9 cellular contexts compared by ENCODE assay signal in the genomic region with DNA sequence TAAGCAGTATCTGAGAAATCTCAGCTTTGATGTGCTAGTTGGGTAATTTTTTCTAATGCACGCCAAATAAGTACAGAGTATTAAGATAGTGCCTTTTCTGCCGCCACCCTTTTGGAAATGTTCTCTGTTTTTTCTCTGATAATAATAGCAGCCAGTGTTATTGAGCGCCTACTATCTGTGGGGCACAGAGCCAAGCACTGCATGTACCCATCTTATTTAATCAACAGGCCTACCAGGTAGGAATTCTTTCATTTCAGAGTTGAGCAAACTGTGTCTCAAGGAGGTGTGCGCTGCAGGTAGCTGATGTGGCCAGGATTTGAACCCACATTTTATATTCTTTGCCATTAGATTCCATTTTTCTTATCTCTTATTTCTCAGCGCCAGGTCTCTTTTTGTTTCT. TPM values are rescaled to one million over a fixed set of nuclear protein-coding genes. Genes with fewer than 3 reads are reported as not detected.
DNase-seq lines count a peak whose midpoint lies in the region; ATAC-seq, FAIRE-seq and TF ChIP-seq lines count a peak whose summit lies in the region.
"Had no signal": no experiment of that assay in that cellular context is flagged by ENCODE, and none has a peak within 500 bp of the region (broad histone marks: within the 10 kb centered on the region; RNA-seq: fewer than 3 reads in every experiment).

No MANE protein-coding gene starts in this region.

- intact Hi-C loops in endothelial cell of umbilical vein (cut with micrococcal nuclease) = no loop called here

- H3K4me1 ChIP-seq in Peyer's patch (peaks cover 4 to 69% (median 29%) of the 10 kb centered on the region in 4 donors), endothelial cell of umbilical vein (ENCODE audit: control insufficient read depth, extremely low read depth, insufficient read depth, low read length) (peaks cover 44% of the 10 kb centered on the region), osteoblast (ENCODE audit: insufficient read depth, low read length) (peaks cover 31% of the 10 kb centered on the region)

- H3K27me3 ChIP-seq in Peyer's patch (no peaks in the 10 kb centered on the region), endothelial cell of umbilical vein (ENCODE audit: control insufficient read depth in 2 of 2, insufficient read depth in 2 of 2, low read length in 2 of 2) (no peaks in the 10 kb centered on the region), osteoblast (ENCODE audit: insufficient read depth, low read length) (no peaks in the 10 kb centered on the region)

- ATAC-seq in esophagus mucosa = no peak

- TF ChIP-seq POLR2A in Peyer's patch (IDR thresholded peaks at IDR 0.05) (no peak), endothelial cell of umbilical vein (IDR thresholded peaks at IDR 0.05; ENCODE audit: low read depth, low read length) (no peak)

- H3K9ac ChIP-seq in endothelial cell of umbilical vein (replicated peaks; ENCODE audit: extremely low read depth, insufficient read depth, low read length) = peak overlapping the region; percentile 75

- H3K9me3 ChIP-seq in Peyer's patch (no peaks in the 10 kb centered on the region), endothelial cell of umbilical vein (replicated peaks; ENCODE audit: control insufficient read depth, insufficient read depth, low read length) (no peaks in the 10 kb centered on the region), osteoblast (ENCODE audit: low read depth, low read length) (no peaks in the 10 kb centered on the region)

- dilution Hi-C loops in endothelial cell of umbilical vein (cut with MboI; ENCODE audit: extremely low pct_ligation_motif_present, low sequenced_read_pairs) = no loop called here

- POLR2A ChIA-PET in endothelial cell of umbilical vein (lab: Charles Lee) = no interaction called here

- H3K4me3 ChIP-seq in Peyer's patch = peak overlapping the region; percentile 74 to 94 (median 86)
- peak overlapping the region in 2 of 3 experiments; percentile 17 to 63 for H3K4me3 ChIP-seq in endothelial cell of umbilical vein (replicated peaks in 1 of 3; ENCODE audit: insufficient read depth in 1 of 3, low read depth in 1 of 3, low read length in 3 of 3)
- H3K4me3 ChIP-seq in osteoblast (ENCODE audit: insufficient read depth, low read length) = peak overlapping the region; percentile 97

- CTCF ChIA-PET in endothelial cell of umbilical vein (lab: Charles Lee) = interaction anchor here (0.8 to 1.2 kb wide), 3 partner anchors 22 to 133 kb away, joined by 3 to 4 read pairs (median 3); no protein-coding TSS in a partner anchor

- peaks cover 5% of the 10 kb centered on the region for H4K20me1 ChIP-seq in endothelial cell of umbilical vein (replicated peaks; ENCODE audit: control insufficient read depth, extremely low read depth, insufficient read depth, low read length)
- H4K20me1 ChIP-seq in osteoblast (ENCODE audit: insufficient read depth, low read length) = peaks cover 78% of the 10 kb centered on the region

- no TSS peak for BruUV-seq in endothelial cell of umbilical vein (replicated peaks; lab: Mats Ljungman, UMichigan)

- TF ChIP-seq CTCF in Peyer's patch (IDR thresholded peaks at IDR 0.05) = peak in 3 of 6 experiments; percentile 14 to 49 (median 39)
- peak in 1 of 2 donors; percentile 3 for TF ChIP-seq CTCF in endothelial cell of umbilical vein (IDR thresholded peaks at IDR 0.05; ENCODE audit: extremely low read depth in 1 of 2, insufficient read depth in 1 of 2, low read depth in 1 of 2, low read length in 2 of 2)
- TF ChIP-seq CTCF in osteoblast (IDR thresholded peaks at IDR 0.05; ENCODE audit: extremely low read depth, low read depth, low read length) = peak; percentile 20

- no peak overlapping the region for H2AFZ ChIP-seq in endothelial cell of umbilical vein (ENCODE audit: low read depth, low read length)
- H2AFZ ChIP-seq in osteoblast (ENCODE audit: low read length) = no peak overlapping the region

- H3K79me2 ChIP-seq in endothelial cell of umbilical vein (ENCODE audit: control insufficient read depth, insufficient read depth, low read length) = peaks cover 79% of the 10 kb centered on the region
- H3K79me2 ChIP-seq in osteoblast (ENCODE audit: insufficient read depth, low read length) = peaks cover 89% of the 10 kb centered on the region

- DNase-seq in EH (ENCODE audit: low read depth) (peak; percentile 16), Peyer's patch (peak in 1 of 3 donors; percentile 70), endothelial cell of umbilical vein (ENCODE audit: low read depth, low spot score) (no peak), osteoblast (ENCODE audit: insufficient read length, low spot score, missing footprints) (no peak), NCI-H82 treated with DMSO at 0.1 percent for 48 hours (lab: John Stamatoyannopoulos, UW; ENCODE audit: unreplicated experiment) (no peak), DMS153 treated with DMSO at 0.1 percent for 48 hours (lab: John Stamatoyannopoulos, UW; ENCODE audit: unreplicated experiment) (no peak)
- no peak for DNase-seq in stimulated activated CD4-positive, alpha-beta T cell treated with anti-CD3 and anti-CD28 coated beads, Interleukin-15, amount 100 ng/mL, for 24 hours

- no peaks in the 10 kb centered on the region for H3K9me1 ChIP-seq in endothelial cell of umbilical vein (replicated peaks; ENCODE audit: control insufficient read depth, extremely low read depth, insufficient read depth, low read length)

- no peak for FAIRE-seq in endothelial cell of umbilical vein (lab: Jason Lieb, UNC)
- FAIRE-seq: colon had no signal

- H3K27ac ChIP-seq in Peyer's patch (peak overlapping the region; percentile 93 to 97 (median 94)), endothelial cell of umbilical vein (ENCODE audit: insufficient read depth, low read depth, low read length) (peak overlapping the region; percentile 22), osteoblast (ENCODE audit: low read depth, low read length) (peak overlapping the region; percentile 85)

- H3K4me2 ChIP-seq in endothelial cell of umbilical vein (ENCODE audit: insufficient read depth, low read length) (peak overlapping the region; percentile 91), osteoblast (ENCODE audit: insufficient read depth, low read length) (peak overlapping the region; percentile 98)

- H3K36me3 ChIP-seq in Peyer's patch (peaks cover 0 to 51% (median 0%) of the 10 kb centered on the region in 3 donors), endothelial cell of umbilical vein (ENCODE audit: control insufficient read depth in 2 of 2, extremely low read depth in 1 of 2, insufficient read depth in 2 of 2, low read length in 2 of 2) (peaks cover 13 to 21% of the 10 kb centered on the region in 2 experiments), osteoblast (ENCODE audit: insufficient read depth, low read length) (peaks cover 34% of the 10 kb centered on the region)

RNA-seq across cellular contexts. Expression of gene EPN1, which starts 1.4 kb away (rescaled TPM):
- total RNA-seq in Peyer's patch (100 to 1,000 TPM; 120 to 241 (median 163) TPM), endothelial cell of umbilical vein (133 and 138 TPM in 2 replicates), osteoblast (25.0 and 31.5 TPM in 2 replicates), esophagus mucosa (91.9 TPM)
- polyA plus RNA-seq in endothelial cell of umbilical vein = 76.9 and 87.2 TPM in 2 replicates
- polyA plus RNA-seq in endothelial cell of umbilical vein (2011; cell fraction: cytosol; rRNA removed) = 52.2 and 91.9 TPM in 2 replicates
- 37.8 and 43.7 TPM in 2 replicates for polyA plus RNA-seq in endothelial cell of umbilical vein (2011; cell fraction: nucleus; rRNA removed)
- 70.3 and 107 TPM in 2 replicates for polyA plus RNA-seq in endothelial cell of umbilical vein (2012)
- 47.2 and 66.9 TPM in 2 replicates for polyA minus RNA-seq in endothelial cell of umbilical vein
- polyA minus RNA-seq in endothelial cell of umbilical vein (2011; cell fraction: cytosol; rRNA and poly(A)+ RNA removed) = 90.8 TPM
- polyA minus RNA-seq in endothelial cell of umbilical vein (2011; cell fraction: nucleus; rRNA and poly(A)+ RNA removed) = 11.7 and 23.9 TPM in 2 replicates

RNA-seq across cellular contexts. Expression of gene U2AF2, which starts 21.5 kb away (rescaled TPM):
- total RNA-seq in Peyer's patch (100 to 1,000 TPM; 132 to 292 (median 159) TPM), endothelial cell of umbilical vein (246 and 259 TPM in 2 replicates), osteoblast (64.5 and 70.2 TPM in 2 replicates), esophagus mucosa (108 TPM)
- polyA plus RNA-seq in endothelial cell of umbilical vein = 173 and 183 TPM in 2 replicates
- 207 and 211 TPM in 2 replicates for polyA plus RNA-seq in endothelial cell of umbilical vein (2011; cell fraction: cytosol; rRNA removed)
- polyA plus RNA-seq in endothelial cell of umbilical vein (2011; cell fraction: nucleus; rRNA removed) = 352 and 403 TPM in 2 replicates
- 162 and 163 TPM in 2 replicates for polyA plus RNA-seq in endothelial cell of umbilical vein (2012)
- polyA minus RNA-seq in endothelial cell of umbilical vein = 106 and 117 TPM in 2 replicates
- 100.0 TPM for polyA minus RNA-seq in endothelial cell of umbilical vein (2011; cell fraction: cytosol; rRNA and poly(A)+ RNA removed)
- 83.5 and 131 TPM in 2 replicates for polyA minus RNA-seq in endothelial cell of umbilical vein (2011; cell fraction: nucleus; rRNA and poly(A)+ RNA removed)

RNA-seq across cellular contexts. Expression of gene CCDC106, which starts 28.4 kb away (rescaled TPM):
- total RNA-seq in Peyer's patch (10 to 100 TPM in 3 of 4 donors, 1 to 10 TPM in 1; 8.1 to 17.4 (median 14.0) TPM), endothelial cell of umbilical vein (11.8 and 13.2 TPM in 2 replicates), osteoblast (10.5 and 13.3 TPM in 2 replicates), esophagus mucosa (4.7 TPM)
- 12.0 and 17.8 TPM in 2 replicates for polyA plus RNA-seq in endothelial cell of umbilical vein
- polyA plus RNA-seq in endothelial cell of umbilical vein (2011; cell fraction: cytosol; rRNA removed) = 6.7 and 12.5 TPM in 2 replicates
- 11.5 and 13.9 TPM in 2 replicates for polyA plus RNA-seq in endothelial cell of umbilical vein (2011; cell fraction: nucleus; rRNA removed)
- polyA plus RNA-seq in endothelial cell of umbilical vein (2012) = 7.3 and 12.6 TPM in 2 replicates
- 2.5 and 2.6 TPM in 2 replicates for polyA minus RNA-seq in endothelial cell of umbilical vein
- 3.7 TPM for polyA minus RNA-seq in endothelial cell of umbilical vein (2011; cell fraction: cytosol; rRNA and poly(A)+ RNA removed)
- 1.5 and 2.7 TPM in 2 replicates for polyA minus RNA-seq in endothelial cell of umbilical vein (2011; cell fraction: nucleus; rRNA and poly(A)+ RNA removed)

RNA-seq across cellular contexts. Expression of gene ZNF581, which starts 32.9 kb away (rescaled TPM):
- 10 to 100 TPM in 3 of 4 donors, 1 to 10 TPM in 1; 7.7 to 28.9 (median 14.1) TPM for total RNA-seq in Peyer's patch
- total RNA-seq in endothelial cell of umbilical vein = 27.8 and 31.4 TPM in 2 replicates
- 32.3 and 37.0 TPM in 2 replicates for polyA plus RNA-seq in endothelial cell of umbilical vein
- 24.2 and 31.0 TPM in 2 replicates for polyA plus RNA-seq in endothelial cell of umbilical vein (2011; cell fraction: cytosol; rRNA removed)
- polyA plus RNA-seq in endothelial cell of umbilical vein (2011; cell fraction: nucleus; rRNA removed) = 9.1 and 13.7 TPM in 2 replicates
- 25.4 and 37.5 TPM in 2 replicates for polyA plus RNA-seq in endothelial cell of umbilical vein (2012)
- 17.1 and 24.4 TPM in 2 replicates for polyA minus RNA-seq in endothelial cell of umbilical vein
- polyA minus RNA-seq in endothelial cell of umbilical vein (2011; cell fraction: cytosol; rRNA and poly(A)+ RNA removed) = 13.7 TPM
- 2.8 and 4.9 TPM in 2 replicates for polyA minus RNA-seq in endothelial cell of umbilical vein (2011; cell fraction: nucleus; rRNA and poly(A)+ RNA removed)
- total RNA-seq in osteoblast = 25.7 and 28.6 TPM in 2 replicates
- 21.7 TPM for total RNA-seq in esophagus mucosa

RNA-seq across cellular contexts. Expression of gene ZNF580, which starts 35.6 kb away (rescaled TPM):
- 10 to 100 TPM; 12.3 to 38.4 (median 25.2) TPM for total RNA-seq in Peyer's patch
- 32.5 and 41.1 TPM in 2 replicates for total RNA-seq in endothelial cell of umbilical vein
- 13.7 and 16.9 TPM in 2 replicates for polyA plus RNA-seq in endothelial cell of umbilical vein
- polyA plus RNA-seq in endothelial cell of umbilical vein (2011; cell fraction: cytosol; rRNA removed) = 11.2 and 16.6 TPM in 2 replicates
- polyA plus RNA-seq in endothelial cell of umbilical vein (2011; cell fraction: nucleus; rRNA removed) = 22.6 and 26.6 TPM in 2 replicates
- polyA plus RNA-seq in endothelial cell of umbilical vein (2012) = 25.0 and 30.3 TPM in 2 replicates
- 7.4 and 10.2 TPM in 2 replicates for polyA minus RNA-seq in endothelial cell of umbilical vein
- 12.2 TPM for polyA minus RNA-seq in endothelial cell of umbilical vein (2011; cell fraction: cytosol; rRNA and poly(A)+ RNA removed)
- polyA minus RNA-seq in endothelial cell of umbilical vein (2011; cell fraction: nucleus; rRNA and poly(A)+ RNA removed) = 4.6 and 8.8 TPM in 2 replicates
- total RNA-seq in osteoblast = 6.5 and 8.3 TPM in 2 replicates
- 13.5 TPM for total RNA-seq in esophagus mucosa

Comparison
In these comparisons a context has a peak if more than half of its experiments do, and no peak if none do; other contexts are left out.
1. H3K27ac ChIP-seq: peak in every context shown above with its lines; median percentile 94 in Peyer's patch; 85 in osteoblast; 22 in endothelial cell of umbilical vein.
2. H3K4me3 ChIP-seq: peak in every context shown above with its lines; median percentile 97 in osteoblast; 86 in Peyer's patch; 40 in endothelial cell of umbilical vein.